ENCODE assay signal across 8 cellular contexts in the genomic region with DNA sequence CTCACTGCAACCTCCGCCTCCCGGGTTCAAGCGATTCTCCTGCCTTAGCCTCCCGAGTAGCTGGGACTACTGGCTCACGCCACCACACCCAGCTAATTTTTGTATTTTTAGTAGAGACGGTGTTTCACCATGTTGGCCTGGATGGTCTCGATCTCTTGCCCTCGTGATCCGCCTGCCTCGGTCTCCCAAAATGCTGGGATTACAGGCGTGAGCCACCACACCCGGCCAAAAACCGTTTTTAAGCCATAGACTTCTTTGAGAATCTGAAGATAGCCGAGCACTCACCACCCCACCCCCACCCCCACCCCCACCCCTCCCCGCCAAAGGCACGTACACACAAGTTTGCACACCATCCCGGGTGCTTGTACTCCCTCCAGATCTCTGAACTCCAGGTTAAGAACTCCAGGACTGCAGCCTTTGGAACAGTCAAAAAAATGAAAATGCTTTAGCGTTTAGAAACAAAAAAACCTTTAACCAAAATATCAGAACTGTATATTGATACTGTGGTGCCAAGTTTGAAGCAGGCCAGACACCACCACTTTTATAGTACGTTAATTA. TPM values are rescaled to one million over a fixed set of nuclear protein-coding genes. Genes with fewer than 3 reads are reported as not detected.
DNase-seq lines count a peak whose midpoint lies in the region; ATAC-seq and TF ChIP-seq lines count a peak whose summit lies in the region.

No MANE protein-coding gene starts in this region.

- H3K27me3 ChIP-seq in tibial nerve, result no peaks in the 10 kb centered on the region

- peak overlapping the region; percentile 80 to 99 (median 94) for H3K4me3 ChIP-seq in tibial nerve

- H3K9me3 ChIP-seq in tibial nerve, result no peaks in the 10 kb centered on the region

- WGBS in tibial nerve, 2 donors, result 0 to 1% methylated on average over 19 of the region's 19 CpGs

- peak overlapping the region; percentile 99 for H3K4me3 Mint-ChIP-seq in activated T-cell treated with anti-CD3 and anti-CD28 coated beads, Interleukin-2, amount 50 U/mL, for 24 hours
- peak overlapping the region; percentile 82 for H3K4me3 Mint-ChIP-seq in activated T-helper 17 cell treated with anti-CD3 and anti-CD28 coated beads, Interleukin-2, amount 50 U/mL, for 72 hours

- no peak for TF ChIP-seq EP300 in tibial nerve (IDR thresholded peaks at IDR 0.05)

- TF ChIP-seq POLR2A in tibial nerve (IDR thresholded peaks at IDR 0.05), result no peak

- H3K27me3 Mint-ChIP-seq in activated T-cell treated with anti-CD3 and anti-CD28 coated beads, Interleukin-2, amount 50 U/mL, for 24 hours, result no peaks in the 10 kb centered on the region
- H3K27me3 Mint-ChIP-seq in activated T-helper 17 cell treated with anti-CD3 and anti-CD28 coated beads, Interleukin-2, amount 50 U/mL, for 72 hours, result no peaks in the 10 kb centered on the region

- no peak for TF ChIP-seq CTCF in tibial nerve (IDR thresholded peaks at IDR 0.05)

- no peak for ATAC-seq in activated T-helper 17 cell treated with anti-CD3 and anti-CD28 coated beads, Interleukin-2, amount 50 U/mL, for 72 hours (replicated peaks)
- no peak for ATAC-seq in GM21528 (IDR thresholded peaks at IDR 0.05; ENCODE audit: low FRiP score, unreplicated experiment)

- no peaks in the 10 kb centered on the region for H3K9me3 Mint-ChIP-seq in activated T-cell treated with anti-CD3 and anti-CD28 coated beads, Interleukin-2, amount 50 U/mL, for 24 hours
- H3K9me3 Mint-ChIP-seq in activated T-helper 17 cell treated with anti-CD3 and anti-CD28 coated beads, Interleukin-2, amount 50 U/mL, for 72 hours, result no peaks in the 10 kb centered on the region

- H3K36me3 Mint-ChIP-seq in activated T-cell treated with anti-CD3 and anti-CD28 coated beads, Interleukin-2, amount 50 U/mL, for 24 hours (ENCODE audit: low read depth), result peaks cover 44% of the 10 kb centered on the region
- H3K36me3 Mint-ChIP-seq in activated T-helper 17 cell treated with anti-CD3 and anti-CD28 coated beads, Interleukin-2, amount 50 U/mL, for 72 hours (ENCODE audit: low read depth), result peaks cover 51% of the 10 kb centered on the region

- H3K4me1 ChIP-seq in tibial nerve, result peaks cover 0 to 54% (median 19%) of the 10 kb centered on the region in 4 donors

- H3K36me3 ChIP-seq in tibial nerve, result no peaks in the 10 kb centered on the region

- no peak for DNase-seq in activated T-cell treated with anti-CD3 and anti-CD28 coated beads, Interleukin-2, amount 50 U/mL, for 24 hours
- DNase-seq in activated T-cell treated with anti-CD3 and anti-CD28 coated beads, Interleukin-2, amount 50 U/mL, for 1 hour, result no peak
- DNase-seq in kidney tubule cell (ENCODE audit: low spot score) (peak; percentile 17), tibial nerve (ENCODE audit: low spot score in 2 of 2) (no peak), NCI-H345 treated with DMSO at 0.1 percent for 48 hours (lab: John Stamatoyannopoulos, UW; ENCODE audit: unreplicated experiment) (no peak), NCI-H2107 treated with DMSO at 0.1 percent for 48 hours (lab: John Stamatoyannopoulos, UW; ENCODE audit: unreplicated experiment) (no peak)

- peak overlapping the region in 2 of 4 donors; percentile 35 to 36 for H3K27ac ChIP-seq in tibial nerve

- peak overlapping the region; percentile 94 for H3K27ac Mint-ChIP-seq in activated T-cell treated with anti-CD3 and anti-CD28 coated beads, Interleukin-2, amount 50 U/mL, for 24 hours
- H3K27ac Mint-ChIP-seq in activated T-helper 17 cell treated with anti-CD3 and anti-CD28 coated beads, Interleukin-2, amount 50 U/mL, for 72 hours, result peak overlapping the region; percentile 91

- peaks cover 39% of the 10 kb centered on the region for H3K4me1 Mint-ChIP-seq in activated T-cell treated with anti-CD3 and anti-CD28 coated beads, Interleukin-2, amount 50 U/mL, for 24 hours (ENCODE audit: low read depth)
- H3K4me1 Mint-ChIP-seq in activated T-helper 17 cell treated with anti-CD3 and anti-CD28 coated beads, Interleukin-2, amount 50 U/mL, for 72 hours, result peaks cover 26% of the 10 kb centered on the region

RNA-seq across cellular contexts. Expression of a gene that starts 1.5 kb away (rescaled TPM):
- 100 to 1,000 TPM in 1 of 2 donors, 10 to 100 TPM in 1; 88.5 to 145 TPM for total RNA-seq in activated T-helper 17 cell treated with anti-CD3 and anti-CD28 coated beads, Interleukin-2, amount 50 U/mL, for 72 hours
- 10 to 100 TPM; 44.7 to 59.0 (median 51.5) TPM for total RNA-seq in tibial nerve

RNA-seq across cellular contexts. Expression of a gene that starts 48.3 kb away (rescaled TPM):
- not detected for total RNA-seq in activated T-helper 17 cell treated with anti-CD3 and anti-CD28 coated beads, Interleukin-2, amount 50 U/mL, for 72 hours
- total RNA-seq in tibial nerve, result 1 to 10 TPM in 3 of 4 donors, under 1 TPM in 1; 0.59 to 3.1 (median 1.8) TPM

RNA-seq across cellular contexts. Expression of a gene that starts 59.9 kb away (rescaled TPM):
- 10 to 100 TPM; 22.4 to 29.5 TPM for total RNA-seq in activated T-helper 17 cell treated with anti-CD3 and anti-CD28 coated beads, Interleukin-2, amount 50 U/mL, for 72 hours
- total RNA-seq in tibial nerve, result 10 to 100 TPM; 18.3 to 36.1 (median 19.6) TPM
